Comparison of ENCODE assay signal across 8 cellular contexts in the genomic region with DNA sequence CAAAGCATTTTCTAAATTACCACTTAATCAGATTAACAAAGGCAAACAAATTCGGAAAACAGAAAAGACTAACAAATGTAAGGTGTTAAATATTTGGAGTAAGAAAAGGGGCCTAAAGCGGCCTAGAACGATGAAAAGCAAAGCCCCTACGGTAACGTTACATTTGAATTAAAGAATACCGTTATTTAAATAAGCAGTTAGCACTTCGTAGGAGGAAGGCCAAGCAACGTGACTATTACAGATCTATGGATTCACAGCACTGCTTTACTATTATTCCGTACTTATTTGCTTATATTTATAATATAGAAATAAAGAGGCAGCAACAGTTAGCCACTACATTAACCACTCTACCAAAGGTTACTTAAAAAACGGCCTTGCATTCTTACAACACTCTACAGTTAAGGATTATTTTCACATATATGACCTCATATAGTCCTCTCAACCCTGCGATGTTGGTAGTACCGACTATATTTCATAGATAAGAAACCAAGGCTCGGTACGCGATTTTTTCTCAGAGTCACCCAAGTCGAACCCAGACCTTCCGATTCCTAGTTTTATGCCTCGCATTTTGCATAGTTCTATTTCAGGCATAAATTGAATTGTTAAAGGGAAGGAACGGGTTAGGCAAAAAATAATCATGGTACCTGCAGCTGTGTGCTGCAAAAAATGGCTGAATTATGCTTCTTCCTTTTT. TPM values are rescaled to one million over a fixed set of nuclear protein-coding genes. Genes with fewer than 3 reads are reported as not detected.
A peak's percentile ranks its signal among the peaks of the same experiment; 100 is the strongest.
DNase-seq lines count a peak whose midpoint lies in the region; ATAC-seq, FAIRE-seq and TF ChIP-seq lines count a peak whose summit lies in the region.

No MANE protein-coding gene starts in this region.

- POLR2A ChIA-PET in activated CD8-positive, alpha-beta T cell treated with anti-CD3 and anti-CD28 coated beads, Interleukin-2, amount 10 ng/mL, durations not matched to agents 7 days and 5 days (lab: Charles Lee): interaction anchor here (0.6 to 3.5 kb wide), 7 partner anchors 30 to 281 kb away, joined by 3 to 24 read pairs (median 4); a partner anchor contains a TSS

- ATAC-seq in HG02938 (IDR thresholded peaks at IDR 0.05; ENCODE audit: unreplicated experiment) (peak; percentile 5), right cardiac atrium (no peak), GM18870 (IDR thresholded peaks at IDR 0.05; ENCODE audit: unreplicated experiment) (no peak)
- ATAC-seq in activated CD8-positive, alpha-beta T cell treated with anti-CD3 and anti-CD28 coated beads, Interleukin-2, amount 10 ng/mL, durations not matched to agents 7 days and 5 days: no peak

- H3K27me3 ChIP-seq in right cardiac atrium (ENCODE audit: control insufficient read depth, insufficient read depth) (no peaks in the 10 kb centered on the region), skeletal muscle tissue (ENCODE audit: control insufficient read depth in 3 of 3, insufficient read depth in 3 of 3, low read length in 3 of 3) (no peaks in the 10 kb centered on the region)

- no peaks in the 10 kb centered on the region for H3K4me1 ChIP-seq in right cardiac atrium (ENCODE audit: control insufficient read depth, insufficient read depth, low read length)
- peaks cover 0 to 4% (median 4%) of the 10 kb centered on the region in 3 donors for H3K4me1 ChIP-seq in skeletal muscle tissue (ENCODE audit: control insufficient read depth in 3 of 3, insufficient read depth in 3 of 3, low read length in 3 of 3)

- H3K9me3 ChIP-seq in right cardiac atrium (ENCODE audit: control insufficient read depth, low read length) (no peaks in the 10 kb centered on the region), skeletal muscle tissue (ENCODE audit: control insufficient read depth in 3 of 3, low read length in 3 of 3) (no peaks in the 10 kb centered on the region)

- peak overlapping the region; percentile 80 to 87 (median 81) for H3K9ac ChIP-seq in skeletal muscle tissue (ENCODE audit: low read depth in 1 of 3, low read length in 3 of 3)

- H3K4me3 ChIP-seq in right cardiac atrium (ENCODE audit: low read length) (peak overlapping the region; percentile 98), skeletal muscle tissue (ENCODE audit: low read length in 3 of 3) (peak overlapping the region; percentile 71 to 82 (median 76))

- H3K27ac ChIP-seq in right cardiac atrium (ENCODE audit: low read length) (no peak overlapping the region), skeletal muscle tissue (ENCODE audit: low read depth, low read length) (peak overlapping the region; percentile 91)

- no peaks in the 10 kb centered on the region for H3K27me3 Mint-ChIP-seq in Calu3 (ENCODE audit: unreplicated experiment)
- H3K27me3 Mint-ChIP-seq in activated CD8-positive, alpha-beta T cell treated with anti-CD3 and anti-CD28 coated beads, Interleukin-2, amount 10 ng/mL, durations not matched to agents 7 days and 5 days (ENCODE audit: low read depth): no peaks in the 10 kb centered on the region

- BruUV-seq in Calu3 (replicated peaks; lab: Mats Ljungman, UMichigan): no TSS peak

- H3K27ac Mint-ChIP-seq in Calu3 (ENCODE audit: unreplicated experiment): no peak overlapping the region
- H3K27ac Mint-ChIP-seq in activated CD8-positive, alpha-beta T cell treated with anti-CD3 and anti-CD28 coated beads, Interleukin-2, amount 10 ng/mL, durations not matched to agents 7 days and 5 days: peak overlapping the region; percentile 86

- no peak for FAIRE-seq in RCC 7860 (lab: Jason Lieb, UNC)

- H3K4me3 Mint-ChIP-seq in Calu3 (ENCODE audit: low read depth, unreplicated experiment): peak overlapping the region; percentile 65
- peak overlapping the region; percentile 89 for H3K4me3 Mint-ChIP-seq in activated CD8-positive, alpha-beta T cell treated with anti-CD3 and anti-CD28 coated beads, Interleukin-2, amount 10 ng/mL, durations not matched to agents 7 days and 5 days

- H3K4me1 Mint-ChIP-seq in Calu3 (ENCODE audit: low read depth, unreplicated experiment): peaks cover 8% of the 10 kb centered on the region
- H3K4me1 Mint-ChIP-seq in activated CD8-positive, alpha-beta T cell treated with anti-CD3 and anti-CD28 coated beads, Interleukin-2, amount 10 ng/mL, durations not matched to agents 7 days and 5 days (ENCODE audit: low read depth): peaks cover 34% of the 10 kb centered on the region

- 2% methylated on average over 19 of the region's 19 CpGs for WGBS in right cardiac atrium

- CTCF ChIA-PET in Calu3 (lab: Charles Lee): no interaction called here
- CTCF ChIA-PET in activated CD8-positive, alpha-beta T cell treated with anti-CD3 and anti-CD28 coated beads, Interleukin-2, amount 10 ng/mL, durations not matched to agents 7 days and 5 days (lab: Charles Lee): interaction anchor here (1.0 to 1.8 kb wide), 2 partner anchors 30 to 116 kb away, joined by 3 to 8 read pairs; a partner anchor contains a TSS

- intact Hi-C loops in Calu3 (cut with micrococcal nuclease; ENCODE audit: unreplicated experiment): no loop called here
- intact Hi-C loops in right cardiac atrium (cut with DNase I): loop anchor here in 1 of 4 donors (10.0 kb wide), 1 partner anchor 119 kb away; a partner anchor contains a TSS

- peaks cover 13% of the 10 kb centered on the region for H3K36me3 Mint-ChIP-seq in Calu3 (ENCODE audit: insufficient read depth, unreplicated experiment)
- peaks cover 30% of the 10 kb centered on the region for H3K36me3 Mint-ChIP-seq in activated CD8-positive, alpha-beta T cell treated with anti-CD3 and anti-CD28 coated beads, Interleukin-2, amount 10 ng/mL, durations not matched to agents 7 days and 5 days (ENCODE audit: low read depth)

- H3K9me3 Mint-ChIP-seq in Calu3 (ENCODE audit: low read depth, unreplicated experiment): no peaks in the 10 kb centered on the region
- H3K9me3 Mint-ChIP-seq in activated CD8-positive, alpha-beta T cell treated with anti-CD3 and anti-CD28 coated beads, Interleukin-2, amount 10 ng/mL, durations not matched to agents 7 days and 5 days (ENCODE audit: insufficient read depth): no peaks in the 10 kb centered on the region

- TF ChIP-seq CTCF in Calu3 (IDR thresholded peaks at IDR 0.05; ENCODE audit: unreplicated experiment): no peak

- no peak for DNase-seq in Calu3
- DNase-seq in activated CD8-positive, alpha-beta T cell treated with anti-CD3 and anti-CD28 coated beads, Interleukin-2, amount 10 ng/mL, durations not matched to agents 7 days and 5 days: peak; percentile 20
- DNase-seq in right cardiac atrium: no peak
- no peak for DNase-seq in NCI-H2081 (lab: John Stamatoyannopoulos, UW)
- DNase-seq in RCC 7860 (ENCODE audit: low spot score): no peak

- no peaks in the 10 kb centered on the region for H3K36me3 ChIP-seq in skeletal muscle tissue (ENCODE audit: control insufficient read depth in 3 of 3, insufficient read depth in 3 of 3, low read length in 3 of 3)

RNA-seq across cellular contexts. Expression of a gene that starts 2.9 kb away (rescaled TPM):
- total RNA-seq in Calu3 (2022) (4.0 and 4.7 TPM in 2 replicates), right cardiac atrium (1 to 10 TPM; 5.7 to 7.0 (median 6.0) TPM), skeletal muscle tissue (16.2 TPM)
- total RNA-seq in activated CD8-positive, alpha-beta T cell treated with anti-CD3 and anti-CD28 coated beads, Interleukin-2, amount 10 ng/mL, durations not matched to agents 7 days and 5 days: 10 to 100 TPM; 10.1 to 11.1 TPM
- polyA plus RNA-seq in right cardiac atrium: 3.2 TPM

RNA-seq across cellular contexts. Expression of a gene that starts 30.6 kb away (rescaled TPM):
- total RNA-seq in Calu3 (2022) (255 and 277 TPM in 2 replicates), right cardiac atrium (10 to 100 TPM; 73.8 to 97.4 (median 88.1) TPM), skeletal muscle tissue (189 TPM)
- 100 to 1,000 TPM; 187 to 197 TPM for total RNA-seq in activated CD8-positive, alpha-beta T cell treated with anti-CD3 and anti-CD28 coated beads, Interleukin-2, amount 10 ng/mL, durations not matched to agents 7 days and 5 days
- 32.6 TPM for polyA plus RNA-seq in right cardiac atrium
